In genomic region chr18:68475911-68476310, GRCh38 we compare ENCODE assay signal across 28 cellular contexts.
"Had no signal": no experiment of that assay in that cellular context is flagged by ENCODE, and none has a peak within 500 bp of the region (broad histone marks: within the 10 kb centered on the region; RNA-seq: fewer than 3 reads in every experiment).

No MANE protein-coding gene starts in this region.

- H3K4me3 ChIP-seq: neural progenitor cell, ovary, psoas muscle, right lobe of liver, sigmoid colon, thoracic aorta, thyroid gland, tibial nerve, upper lobe of left lung, vagina had no signal

- H3K4me2 ChIP-seq: neural progenitor cell had no signal

- H3K9ac ChIP-seq: neural progenitor cell, parathyroid adenoma had no signal

- H2AFZ ChIP-seq: neural progenitor cell, parathyroid adenoma had no signal

- ATAC-seq: naive thymus-derived CD4-positive, alpha-beta T cell; natural killer cell; psoas muscle; right cardiac atrium; right lobe of liver; stimulated activated memory B cell treated with anti-CD40 and anti-IgM and Interleukin-4, amounts not matched to agents 10 μg/mL and 1 μg/mL and 100 μg/mL, for 72 hours; stimulated activated naive CD8-positive, alpha-beta T cell treated with anti-CD3 and anti-CD28 coated beads, Interleukin-15, amount 100 ng/mL, for 72 hours; stimulated activated naive CD8-positive, alpha-beta T cell treated with anti-CD3 and anti-CD28 coated beads, Interleukin-15, Interleukin-2, amounts not matched to agents 100 U/mL and 50 U/mL, for 24 hours had no signal

- H3K9me3 ChIP-seq: neutrophil, ovary, psoas muscle, right lobe of liver, sigmoid colon, thoracic aorta, thyroid gland, tibial nerve, upper lobe of left lung, vagina had no signal

- H3K27ac ChIP-seq: neural progenitor cell, neutrophil, ovary, parathyroid adenoma, psoas muscle, right lobe of liver, sigmoid colon, thoracic aorta, thyroid gland, tibial nerve, upper lobe of left lung, vagina had no signal

- H3K79me2 ChIP-seq: parathyroid adenoma had no signal

- H3K4me1 ChIP-seq: neural progenitor cell, parathyroid adenoma, psoas muscle, right lobe of liver, sigmoid colon, thyroid gland, tibial nerve, upper lobe of left lung, vagina had no signal

- DNase-seq: naive thymus-derived CD4-positive, alpha-beta T cell; natural killer cell; nucleus accumbens; ovary; posterior cingulate gyrus; psoas muscle; right cardiac atrium; right lobe of liver; sigmoid colon; small intestine; stimulated activated CD4-positive, alpha-beta T cell treated with anti-CD3 and anti-CD28 coated beads, Interleukin-15, amount 100 ng/mL, for 24 hours; stimulated activated CD4-positive, alpha-beta T cell treated with anti-CD3 and anti-CD28 coated beads, Interleukin-4, amount 100 ng/mL, for 1 hour; stimulated activated CD4-positive, alpha-beta T cell treated with anti-CD3 and anti-CD28 coated beads, Interleukin-4, amount 100 ng/mL, for 4 hours; stimulated activated CD8-positive, alpha-beta memory T cell treated with anti-CD3 and anti-CD28 coated beads, Interleukin-4, amount 100 ng/mL, for 48 hours; stimulated activated naive CD4-positive, alpha-beta T cell; stimulated activated naive CD8-positive, alpha-beta T cell treated with anti-CD3 and anti-CD28 coated beads, Interleukin-15, amount 100 ng/mL, for 72 hours; stimulated activated naive CD8-positive, alpha-beta T cell treated with anti-CD3 and anti-CD28 coated beads, Interleukin-15, Interleukin-2, amounts not matched to agents 100 U/mL and 50 U/mL, for 24 hours; substantia nigra; thyroid gland; trophoblast cell; upper lobe of left lung had no signal

- H3K36me3 ChIP-seq: neural progenitor cell, neutrophil, ovary, right lobe of liver, sigmoid colon, thoracic aorta, thyroid gland, tibial nerve, upper lobe of left lung, vagina had no signal

- H3K27me3 ChIP-seq: neural progenitor cell, neutrophil, ovary, right lobe of liver, sigmoid colon, thyroid gland, tibial nerve, upper lobe of left lung, vagina had no signal
